26 cellular contexts compared by ENCODE assay signal in the genomic region with DNA sequence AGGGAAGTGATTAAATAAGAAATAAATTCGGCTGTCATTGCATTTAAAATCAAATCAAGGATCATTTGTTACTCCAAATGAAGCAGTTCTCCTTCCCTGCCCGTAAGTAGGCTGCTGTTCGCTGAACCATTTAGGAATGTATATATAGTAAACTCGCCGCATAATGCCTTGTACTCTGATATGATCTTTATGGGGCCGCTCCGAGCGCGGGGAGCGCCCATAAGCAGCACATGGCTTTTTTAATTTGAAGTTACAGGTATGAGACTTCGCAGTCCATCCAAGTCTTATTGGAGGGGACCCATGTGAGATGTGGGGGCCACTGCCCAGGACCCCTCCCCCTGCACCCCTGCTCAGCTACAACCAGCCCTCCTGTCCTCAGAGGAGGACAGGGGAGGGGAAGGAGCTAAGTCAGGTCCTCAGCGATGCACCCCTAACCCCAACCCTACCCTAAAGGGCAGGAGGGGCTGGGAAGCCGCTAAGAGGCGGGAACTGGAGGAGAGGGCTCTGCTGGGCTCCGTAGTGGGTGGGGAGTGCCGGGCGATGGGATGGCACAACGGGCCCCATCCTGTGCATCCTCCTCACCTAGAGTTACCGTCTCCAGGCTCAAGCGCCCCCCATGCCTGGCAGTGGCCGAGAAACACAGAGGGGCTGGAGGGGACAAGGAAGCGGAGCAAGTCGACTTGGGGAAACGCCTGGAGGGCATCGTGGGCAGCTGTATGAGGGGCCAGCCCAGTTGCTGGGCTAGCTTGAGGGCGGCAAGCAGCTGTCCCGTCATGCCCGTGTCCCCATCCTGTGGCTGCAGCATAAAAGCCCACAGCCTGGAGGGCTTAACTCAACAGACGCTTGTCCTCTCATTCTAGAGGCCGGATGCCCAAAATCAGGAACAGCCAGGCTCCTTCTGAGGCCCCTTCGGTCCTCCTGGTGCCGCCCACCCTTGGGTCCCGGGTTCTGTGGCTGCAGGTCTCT.
"Had no signal": no experiment of that assay in that cellular context is flagged by ENCODE, and none has a peak within 500 bp of the region (broad histone marks: within the 10 kb centered on the region; RNA-seq: fewer than 3 reads in every experiment).

No MANE protein-coding gene starts in this region.

- ATAC-seq: esophagus mucosa; heart right ventricle; left ventricle myocardium superior; naive thymus-derived CD4-positive, alpha-beta T cell; psoas muscle had no signal

- H3K9me3 ChIP-seq: ascending aorta, breast epithelium, heart right ventricle, ovary, psoas muscle, vagina had no signal

- H3K36me3 ChIP-seq: ascending aorta, breast epithelium, heart right ventricle, ovary, vagina had no signal

- H3K4me3 Mint-ChIP-seq: activated naive CD4-positive, alpha-beta T cell treated with anti-CD3 and anti-CD28 coated beads, Interleukin-2, amount 10 ng/mL, durations not matched to agents 7 days and 5 days; immature natural killer cell; memory B cell; naive thymus-derived CD4-positive, alpha-beta T cell; stimulated activated naive CD8-positive, alpha-beta T cell treated with anti-CD3 and anti-CD28 coated beads, Interleukin-15, Interleukin-2, amounts not matched to agents 100 ng/mL and 50 ng/mL, for 24 hours had no signal

- DNase-seq: activated CD4-positive, alpha-beta T cell treated with anti-CD3 and anti-CD28 coated beads for 1 hour; activated CD8-positive, alpha-beta memory T cell treated with anti-CD3 and anti-CD28 coated beads for 24 hours; activated CD8-positive, alpha-beta memory T cell treated with anti-CD3 and anti-CD28 coated beads, Interleukin-2, amount 50 U/mL, for 48 hours; activated effector memory CD4-positive, alpha-beta T cell treated with Interleukin-2 at 50 U/mL for 16 hours; activated naive CD4-positive, alpha-beta T cell treated with anti-CD3 and anti-CD28 coated beads, Interleukin-2, amount 10 ng/mL, durations not matched to agents 7 days and 5 days; activated T-cell treated with anti-CD3 and anti-CD28 coated beads, Interleukin-2, amount 50 U/mL, for 48 hours; effector CD8-positive, alpha-beta T cell; heart right ventricle; immature natural killer cell; kidney glomerular epithelial cell; left ventricle myocardium superior; naive thymus-derived CD4-positive, alpha-beta T cell; ovary; psoas muscle; right cardiac atrium; stimulated activated CD4-positive, alpha-beta T cell treated with anti-CD3 and anti-CD28 coated beads, Interleukin-15, amount 100 ng/mL, for 24 hours; stimulated activated CD4-positive, alpha-beta T cell treated with anti-CD3 and anti-CD28 coated beads, Interleukin-2, amount 100 ng/mL, for 48 hours; T-helper 9 cell; trophoblast cell had no signal

- H3K4me3 ChIP-seq: ascending aorta, breast epithelium, heart right ventricle, ovary, psoas muscle, skin epidermis, vagina had no signal

- H3K27ac ChIP-seq: ascending aorta, breast epithelium, heart right ventricle, ovary, psoas muscle, skin epidermis, vagina had no signal

- H3K36me3 Mint-ChIP-seq: activated naive CD4-positive, alpha-beta T cell treated with anti-CD3 and anti-CD28 coated beads, Interleukin-2, amount 10 ng/mL, durations not matched to agents 7 days and 5 days; immature natural killer cell; memory B cell; naive thymus-derived CD4-positive, alpha-beta T cell had no signal

- H3K27ac Mint-ChIP-seq: activated naive CD4-positive, alpha-beta T cell treated with anti-CD3 and anti-CD28 coated beads, Interleukin-2, amount 10 ng/mL, durations not matched to agents 7 days and 5 days; immature natural killer cell; memory B cell; naive thymus-derived CD4-positive, alpha-beta T cell; stimulated activated naive CD8-positive, alpha-beta T cell treated with anti-CD3 and anti-CD28 coated beads, Interleukin-15, Interleukin-2, amounts not matched to agents 100 ng/mL and 50 ng/mL, for 24 hours had no signal

- H3K4me1 ChIP-seq: breast epithelium had no signal

- H3K27me3 Mint-ChIP-seq: naive thymus-derived CD4-positive, alpha-beta T cell; stimulated activated naive CD8-positive, alpha-beta T cell treated with anti-CD3 and anti-CD28 coated beads, Interleukin-15, Interleukin-2, amounts not matched to agents 100 ng/mL and 50 ng/mL, for 24 hours had no signal

- H3K27me3 ChIP-seq: ascending aorta, ovary, vagina had no signal

- H3K9me3 Mint-ChIP-seq: activated naive CD4-positive, alpha-beta T cell treated with anti-CD3 and anti-CD28 coated beads, Interleukin-2, amount 10 ng/mL, durations not matched to agents 7 days and 5 days; immature natural killer cell; memory B cell; naive thymus-derived CD4-positive, alpha-beta T cell; stimulated activated naive CD8-positive, alpha-beta T cell treated with anti-CD3 and anti-CD28 coated beads, Interleukin-15, Interleukin-2, amounts not matched to agents 100 ng/mL and 50 ng/mL, for 24 hours had no signal
